In the genomic region with DNA sequence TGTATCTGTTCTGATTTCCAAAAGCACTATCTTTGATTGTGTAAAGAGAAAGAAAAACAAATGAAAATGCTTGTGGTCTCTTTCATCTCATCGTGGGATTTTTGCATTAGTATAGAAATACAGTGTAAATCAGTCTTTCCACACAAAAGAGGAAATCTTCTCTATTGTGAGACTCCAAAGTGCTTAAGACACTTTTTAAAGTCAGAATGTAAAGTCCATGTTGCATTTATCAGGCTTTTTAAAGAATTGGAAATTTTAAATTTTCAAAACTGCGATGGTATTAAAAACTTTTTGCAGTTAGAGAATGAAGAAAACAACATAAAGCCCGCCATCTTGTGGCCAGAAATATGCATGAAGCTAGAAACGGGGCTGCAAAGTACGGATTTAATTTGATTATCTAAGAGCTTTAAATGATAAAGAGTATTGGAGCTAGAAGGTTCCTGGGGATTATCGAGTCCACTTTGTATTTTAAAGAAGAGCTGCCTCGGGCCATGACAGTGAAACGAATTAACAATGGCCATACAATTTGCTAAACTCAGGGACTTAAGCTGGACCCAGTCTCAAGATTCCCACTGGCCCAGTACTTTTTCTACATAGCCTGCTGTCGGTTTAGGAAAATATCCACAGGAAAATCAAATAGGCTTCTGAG, we compare ENCODE assay signal across 8 cellular contexts.
DNase-seq lines count a peak whose midpoint lies in the region; ATAC-seq lines count a peak whose summit lies in the region.

No MANE protein-coding gene starts in this region.

- H3K4me3 ChIP-seq in NT2/D1 (ENCODE audit: insufficient read length, low read depth): no peak overlapping the region

- no peaks in the 10 kb centered on the region for H3K4me1 ChIP-seq in NT2/D1 (ENCODE audit: insufficient read depth, insufficient read length)

- DNase-seq in ELF-1 (ENCODE audit: low read depth, low spot score) (peak; percentile 55), NT2/D1 (ENCODE audit: low read depth, low spot score) (peak; percentile 15), glomerular visceral epithelial cell (ENCODE audit: extremely low spot score) (peak; percentile 44), renal cortical epithelial cell (ENCODE audit: low read depth) (peak; percentile 34), cerebellar nuclear complex (lab: John Stamatoyannopoulos, UW) (no peak)
- DNase-seq in activated T-helper 9 cell treated with anti-CD3 and anti-CD28 coated beads, Interleukin-2, amount 50 U/mL, for 16 hours (ENCODE audit: low read depth): peak; percentile 12

- no peaks in the 10 kb centered on the region for H3K9me3 ChIP-seq in NT2/D1 (ENCODE audit: insufficient read depth, low read length)

- H3K27me3 ChIP-seq in NT2/D1 (ENCODE audit: insufficient read depth, insufficient read length): no peaks in the 10 kb centered on the region

- no peak overlapping the region for H3K9ac ChIP-seq in NT2/D1 (ENCODE audit: insufficient read length, low read depth)

- H3K36me3 ChIP-seq in NT2/D1 (ENCODE audit: insufficient read depth, insufficient read length, low read length): no peaks in the 10 kb centered on the region

- peak; percentile 64 for ATAC-seq in HG02678 (IDR thresholded peaks at IDR 0.05; ENCODE audit: unreplicated experiment)
- ATAC-seq in GM21515 (IDR thresholded peaks at IDR 0.05; ENCODE audit: unreplicated experiment): no peak

Comparison
In these comparisons a context has a peak if more than half of its experiments do, and no peak if none do; other contexts are left out.
1. DNase-seq: peak in ELF-1 (single experiment), NT2/D1 (single experiment), activated T-helper 9 cell treated with anti-CD3 and anti-CD28 coated beads, Interleukin-2, amount 50 U/mL, for 16 hours (single experiment), glomerular visceral epithelial cell (single experiment) and renal cortical epithelial cell (single experiment); none in cerebellar nuclear complex (0 of 2).